1 cellular context compared by ENCODE assay signal in the genomic region with DNA sequence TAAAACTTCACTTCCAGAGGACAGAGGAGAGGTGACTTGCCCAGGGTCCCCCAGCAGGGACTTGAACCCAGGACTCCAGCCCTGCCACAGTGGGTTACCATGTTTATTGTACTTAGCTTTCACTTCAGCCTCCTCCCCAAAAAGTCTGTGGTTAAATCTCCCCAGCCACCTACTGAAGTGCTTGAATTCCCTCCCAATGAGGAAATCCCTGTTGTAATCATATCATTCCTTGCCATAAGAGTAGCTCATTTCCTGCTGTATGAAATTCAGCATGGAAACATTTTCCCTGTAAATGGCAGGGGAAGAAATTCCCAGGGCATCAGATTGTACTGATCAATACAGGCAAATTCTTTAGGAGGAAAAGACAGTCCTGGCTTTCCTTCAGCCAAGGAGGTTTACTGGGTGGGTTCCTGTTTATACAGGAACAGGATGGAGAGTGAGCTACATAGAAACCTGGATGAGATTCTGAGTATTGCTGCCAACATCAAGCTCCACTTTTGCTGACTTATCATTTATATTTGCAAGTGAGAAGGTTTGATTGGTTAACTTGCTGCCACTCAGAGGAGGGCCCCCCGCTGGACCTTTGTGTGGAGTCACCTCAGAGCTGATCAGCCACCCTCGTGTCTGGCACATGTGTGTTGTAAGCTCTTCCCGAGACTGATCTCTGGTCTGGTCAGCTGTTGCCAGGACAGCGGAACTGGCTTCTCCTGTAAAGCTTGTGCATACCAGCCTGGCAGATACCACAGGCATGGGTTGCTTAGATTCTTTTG.
A peak's percentile ranks its signal among the peaks of the same experiment; 100 is the strongest.
TF ChIP-seq lines count a peak whose summit lies in the region.

No MANE protein-coding gene starts in this region.

TF ChIP-seq in HepG2, 621 proteins besides CTCF, POLR2A, EP300 and RAD21 (continued from another document and continues in another):
- TF ChIP-seq SRF (IDR thresholded peaks at IDR 0.05; ENCODE audit: low read depth, low read length) (no peak), KDM5A (IDR thresholded peaks at IDR 0.05; ENCODE audit: borderline replicate concordance, low read length) (no peak), ZNF331 (CRISPR knock-in tag; IDR thresholded peaks at IDR 0.05) (0 out of 2 replicates have a peak, but pooled peaks have one; percentile 39), KLF16 (CRISPR knock-in tag; IDR thresholded peaks at IDR 0.05) (peak in 1 of 2 experiments; percentile 61; a peak in 1 of 4 replicates), ZNF775 (CRISPR knock-in tag; IDR thresholded peaks at IDR 0.05; ENCODE audit: borderline replicate concordance) (no peak), FOXK1 (CRISPR knock-in tag; IDR thresholded peaks at IDR 0.05; ENCODE audit: borderline replicate concordance, low read depth) (no peak), GLI4 (CRISPR knock-in tag; IDR thresholded peaks at IDR 0.05; ENCODE audit: borderline replicate concordance) (no peak), PPARG (CRISPR knock-in tag; conservative IDR thresholded peaks at IDR 0.05) (0 out of 2 replicates have a peak, but pooled peaks have one; percentile 40), HNRNPK (IDR thresholded peaks at IDR 0.05; ENCODE audit: low read depth, low read length, poor library complexity, severe bottlenecking) (no peak), BORCS8-MEF2B (CRISPR knock-in tag; IDR thresholded peaks at IDR 0.05) (peak; percentile 59; the same call in 1 of the 2 replicates), TCF12 (IDR thresholded peaks at IDR 0.05) (no peak), TCF12 (CRISPR knock-in tag; IDR thresholded peaks at IDR 0.05) (no peak), TBP (CRISPR knock-in tag; IDR thresholded peaks at IDR 0.05) (no peak), SOX6 (IDR thresholded peaks at IDR 0.05) (no peak), SOX6 (CRISPR knock-in tag; IDR thresholded peaks at IDR 0.05) (no peak), ZNF12 (CRISPR knock-in tag; IDR thresholded peaks at IDR 0.05) (peak; percentile 60; the same call in 1 of the 2 replicates), ZFP36L2 (CRISPR knock-in tag; IDR thresholded peaks at IDR 0.05) (no peak), RFXAP (CRISPR knock-in tag; IDR thresholded peaks at IDR 0.05; ENCODE audit: borderline replicate concordance) (peak; percentile 94), ZNF501 (CRISPR knock-in tag; IDR thresholded peaks at IDR 0.05) (no peak), KLF6 (CRISPR knock-in tag; IDR thresholded peaks at IDR 0.05) (peak; percentile 82; the same call in 1 of the 2 replicates), JARID2 (CRISPR knock-in tag; IDR thresholded peaks at IDR 0.05; ENCODE audit: insufficient replicate concordance) (no peak), ZNF510 (CRISPR knock-in tag; IDR thresholded peaks at IDR 0.05; ENCODE audit: low read depth) (no peak), TAF1 (CRISPR knock-in tag; IDR thresholded peaks at IDR 0.05) (no peak)
- TF ChIP-seq, protein P1, sequence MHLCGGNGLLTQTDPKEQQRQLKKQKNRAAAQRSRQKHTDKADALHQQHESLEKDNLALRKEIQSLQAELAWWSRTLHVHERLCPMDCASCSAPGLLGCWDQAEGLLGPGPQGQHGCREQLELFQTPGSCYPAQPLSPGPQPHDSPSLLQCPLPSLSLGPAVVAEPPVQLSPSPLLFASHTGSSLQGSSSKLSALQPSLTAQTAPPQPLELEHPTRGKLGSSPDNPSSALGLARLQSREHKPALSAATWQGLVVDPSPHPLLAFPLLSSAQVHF (CRISPR knock-in tag; IDR thresholded peaks at IDR 0.05) = no peak
- TF ChIP-seq, protein P2, sequence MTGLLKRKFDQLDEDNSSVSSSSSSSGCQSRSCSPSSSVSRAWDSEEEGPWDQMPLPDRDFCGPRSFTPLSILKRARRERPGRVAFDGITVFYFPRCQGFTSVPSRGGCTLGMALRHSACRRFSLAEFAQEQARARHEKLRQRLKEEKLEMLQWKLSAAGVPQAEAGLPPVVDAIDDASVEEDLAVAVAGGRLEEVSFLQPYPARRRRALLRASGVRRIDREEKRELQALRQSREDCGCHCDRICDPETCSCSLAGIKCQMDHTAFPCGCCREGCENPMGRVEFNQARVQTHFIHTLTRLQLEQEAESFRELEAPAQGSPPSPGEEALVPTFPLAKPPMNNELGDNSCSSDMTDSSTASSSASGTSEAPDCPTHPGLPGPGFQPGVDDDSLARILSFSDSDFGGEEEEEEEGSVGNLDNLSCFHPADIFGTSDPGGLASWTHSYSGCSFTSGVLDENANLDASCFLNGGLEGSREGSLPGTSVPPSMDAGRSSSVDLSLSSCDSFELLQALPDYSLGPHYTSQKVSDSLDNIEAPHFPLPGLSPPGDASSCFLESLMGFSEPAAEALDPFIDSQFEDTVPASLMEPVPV (CRISPR knock-in tag; IDR thresholded peaks at IDR 0.05) = no peak
- TF ChIP-seq, protein P3, sequence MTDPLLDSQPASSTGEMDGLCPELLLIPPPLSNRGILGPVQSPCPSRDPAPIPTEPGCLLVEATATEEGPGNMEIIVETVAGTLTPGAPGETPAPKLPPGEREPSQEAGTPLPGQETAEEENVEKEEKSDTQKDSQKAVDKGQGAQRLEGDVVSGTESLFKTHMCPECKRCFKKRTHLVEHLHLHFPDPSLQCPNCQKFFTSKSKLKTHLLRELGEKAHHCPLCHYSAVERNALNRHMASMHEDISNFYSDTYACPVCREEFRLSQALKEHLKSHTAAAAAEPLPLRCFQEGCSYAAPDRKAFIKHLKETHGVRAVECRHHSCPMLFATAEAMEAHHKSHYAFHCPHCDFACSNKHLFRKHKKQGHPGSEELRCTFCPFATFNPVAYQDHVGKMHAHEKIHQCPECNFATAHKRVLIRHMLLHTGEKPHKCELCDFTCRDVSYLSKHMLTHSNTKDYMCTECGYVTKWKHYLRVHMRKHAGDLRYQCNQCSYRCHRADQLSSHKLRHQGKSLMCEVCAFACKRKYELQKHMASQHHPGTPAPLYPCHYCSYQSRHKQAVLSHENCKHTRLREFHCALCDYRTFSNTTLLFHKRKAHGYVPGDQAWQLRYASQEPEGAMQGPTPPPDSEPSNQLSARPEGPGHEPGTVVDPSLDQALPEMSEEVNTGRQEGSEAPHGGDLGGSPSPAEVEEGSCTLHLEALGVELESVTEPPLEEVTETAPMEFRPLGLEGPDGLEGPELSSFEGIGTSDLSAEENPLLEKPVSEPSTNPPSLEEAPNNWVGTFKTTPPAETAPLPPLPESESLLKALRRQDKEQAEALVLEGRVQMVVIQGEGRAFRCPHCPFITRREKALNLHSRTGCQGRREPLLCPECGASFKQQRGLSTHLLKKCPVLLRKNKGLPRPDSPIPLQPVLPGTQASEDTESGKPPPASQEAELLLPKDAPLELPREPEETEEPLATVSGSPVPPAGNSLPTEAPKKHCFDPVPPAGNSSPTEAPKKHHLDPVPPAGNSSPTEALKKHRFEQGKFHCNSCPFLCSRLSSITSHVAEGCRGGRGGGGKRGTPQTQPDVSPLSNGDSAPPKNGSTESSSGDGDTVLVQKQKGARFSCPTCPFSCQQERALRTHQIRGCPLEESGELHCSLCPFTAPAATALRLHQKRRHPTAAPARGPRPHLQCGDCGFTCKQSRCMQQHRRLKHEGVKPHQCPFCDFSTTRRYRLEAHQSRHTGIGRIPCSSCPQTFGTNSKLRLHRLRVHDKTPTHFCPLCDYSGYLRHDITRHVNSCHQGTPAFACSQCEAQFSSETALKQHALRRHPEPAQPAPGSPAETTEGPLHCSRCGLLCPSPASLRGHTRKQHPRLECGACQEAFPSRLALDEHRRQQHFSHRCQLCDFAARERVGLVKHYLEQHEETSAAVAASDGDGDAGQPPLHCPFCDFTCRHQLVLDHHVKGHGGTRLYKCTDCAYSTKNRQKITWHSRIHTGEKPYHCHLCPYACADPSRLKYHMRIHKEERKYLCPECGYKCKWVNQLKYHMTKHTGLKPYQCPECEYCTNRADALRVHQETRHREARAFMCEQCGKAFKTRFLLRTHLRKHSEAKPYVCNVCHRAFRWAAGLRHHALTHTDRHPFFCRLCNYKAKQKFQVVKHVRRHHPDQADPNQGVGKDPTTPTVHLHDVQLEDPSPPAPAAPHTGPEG (CRISPR knock-in tag; IDR thresholded peaks at IDR 0.05) = no peak
- TF ChIP-seq, protein P4, sequence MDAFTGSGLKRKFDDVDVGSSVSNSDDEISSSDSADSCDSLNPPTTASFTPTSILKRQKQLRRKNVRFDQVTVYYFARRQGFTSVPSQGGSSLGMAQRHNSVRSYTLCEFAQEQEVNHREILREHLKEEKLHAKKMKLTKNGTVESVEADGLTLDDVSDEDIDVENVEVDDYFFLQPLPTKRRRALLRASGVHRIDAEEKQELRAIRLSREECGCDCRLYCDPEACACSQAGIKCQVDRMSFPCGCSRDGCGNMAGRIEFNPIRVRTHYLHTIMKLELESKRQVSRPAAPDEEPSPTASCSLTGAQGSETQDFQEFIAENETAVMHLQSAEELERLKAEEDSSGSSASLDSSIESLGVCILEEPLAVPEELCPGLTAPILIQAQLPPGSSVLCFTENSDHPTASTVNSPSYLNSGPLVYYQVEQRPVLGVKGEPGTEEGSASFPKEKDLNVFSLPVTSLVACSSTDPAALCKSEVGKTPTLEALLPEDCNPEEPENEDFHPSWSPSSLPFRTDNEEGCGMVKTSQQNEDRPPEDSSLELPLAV (CRISPR knock-in tag; conservative IDR thresholded peaks at IDR 0.05; ENCODE audit: low read depth) = no peak
- TF ChIP-seq, protein P5, sequence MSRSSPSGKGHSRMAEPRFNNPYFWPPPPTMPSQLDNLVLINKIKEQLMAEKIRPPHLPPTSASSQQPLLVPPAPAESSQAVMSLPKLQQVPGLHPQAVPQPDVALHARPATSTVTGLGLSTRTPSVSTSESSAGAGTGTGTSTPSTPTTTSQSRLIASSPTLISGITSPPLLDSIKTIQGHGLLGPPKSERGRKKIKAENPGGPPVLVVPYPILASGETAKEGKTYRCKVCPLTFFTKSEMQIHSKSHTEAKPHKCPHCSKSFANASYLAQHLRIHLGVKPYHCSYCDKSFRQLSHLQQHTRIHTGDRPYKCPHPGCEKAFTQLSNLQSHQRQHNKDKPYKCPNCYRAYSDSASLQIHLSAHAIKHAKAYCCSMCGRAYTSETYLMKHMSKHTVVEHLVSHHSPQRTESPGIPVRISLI (CRISPR knock-in tag; IDR thresholded peaks at IDR 0.05; ENCODE audit: borderline replicate concordance) = no peak
- TF ChIP-seq, protein P6, sequence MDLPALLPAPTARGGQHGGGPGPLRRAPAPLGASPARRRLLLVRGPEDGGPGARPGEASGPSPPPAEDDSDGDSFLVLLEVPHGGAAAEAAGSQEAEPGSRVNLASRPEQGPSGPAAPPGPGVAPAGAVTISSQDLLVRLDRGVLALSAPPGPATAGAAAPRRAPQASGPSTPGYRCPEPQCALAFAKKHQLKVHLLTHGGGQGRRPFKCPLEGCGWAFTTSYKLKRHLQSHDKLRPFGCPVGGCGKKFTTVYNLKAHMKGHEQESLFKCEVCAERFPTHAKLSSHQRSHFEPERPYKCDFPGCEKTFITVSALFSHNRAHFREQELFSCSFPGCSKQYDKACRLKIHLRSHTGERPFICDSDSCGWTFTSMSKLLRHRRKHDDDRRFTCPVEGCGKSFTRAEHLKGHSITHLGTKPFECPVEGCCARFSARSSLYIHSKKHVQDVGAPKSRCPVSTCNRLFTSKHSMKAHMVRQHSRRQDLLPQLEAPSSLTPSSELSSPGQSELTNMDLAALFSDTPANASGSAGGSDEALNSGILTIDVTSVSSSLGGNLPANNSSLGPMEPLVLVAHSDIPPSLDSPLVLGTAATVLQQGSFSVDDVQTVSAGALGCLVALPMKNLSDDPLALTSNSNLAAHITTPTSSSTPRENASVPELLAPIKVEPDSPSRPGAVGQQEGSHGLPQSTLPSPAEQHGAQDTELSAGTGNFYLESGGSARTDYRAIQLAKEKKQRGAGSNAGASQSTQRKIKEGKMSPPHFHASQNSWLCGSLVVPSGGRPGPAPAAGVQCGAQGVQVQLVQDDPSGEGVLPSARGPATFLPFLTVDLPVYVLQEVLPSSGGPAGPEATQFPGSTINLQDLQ (CRISPR knock-in tag; IDR thresholded peaks at IDR 0.05) = no peak
- TF ChIP-seq, protein P7, sequence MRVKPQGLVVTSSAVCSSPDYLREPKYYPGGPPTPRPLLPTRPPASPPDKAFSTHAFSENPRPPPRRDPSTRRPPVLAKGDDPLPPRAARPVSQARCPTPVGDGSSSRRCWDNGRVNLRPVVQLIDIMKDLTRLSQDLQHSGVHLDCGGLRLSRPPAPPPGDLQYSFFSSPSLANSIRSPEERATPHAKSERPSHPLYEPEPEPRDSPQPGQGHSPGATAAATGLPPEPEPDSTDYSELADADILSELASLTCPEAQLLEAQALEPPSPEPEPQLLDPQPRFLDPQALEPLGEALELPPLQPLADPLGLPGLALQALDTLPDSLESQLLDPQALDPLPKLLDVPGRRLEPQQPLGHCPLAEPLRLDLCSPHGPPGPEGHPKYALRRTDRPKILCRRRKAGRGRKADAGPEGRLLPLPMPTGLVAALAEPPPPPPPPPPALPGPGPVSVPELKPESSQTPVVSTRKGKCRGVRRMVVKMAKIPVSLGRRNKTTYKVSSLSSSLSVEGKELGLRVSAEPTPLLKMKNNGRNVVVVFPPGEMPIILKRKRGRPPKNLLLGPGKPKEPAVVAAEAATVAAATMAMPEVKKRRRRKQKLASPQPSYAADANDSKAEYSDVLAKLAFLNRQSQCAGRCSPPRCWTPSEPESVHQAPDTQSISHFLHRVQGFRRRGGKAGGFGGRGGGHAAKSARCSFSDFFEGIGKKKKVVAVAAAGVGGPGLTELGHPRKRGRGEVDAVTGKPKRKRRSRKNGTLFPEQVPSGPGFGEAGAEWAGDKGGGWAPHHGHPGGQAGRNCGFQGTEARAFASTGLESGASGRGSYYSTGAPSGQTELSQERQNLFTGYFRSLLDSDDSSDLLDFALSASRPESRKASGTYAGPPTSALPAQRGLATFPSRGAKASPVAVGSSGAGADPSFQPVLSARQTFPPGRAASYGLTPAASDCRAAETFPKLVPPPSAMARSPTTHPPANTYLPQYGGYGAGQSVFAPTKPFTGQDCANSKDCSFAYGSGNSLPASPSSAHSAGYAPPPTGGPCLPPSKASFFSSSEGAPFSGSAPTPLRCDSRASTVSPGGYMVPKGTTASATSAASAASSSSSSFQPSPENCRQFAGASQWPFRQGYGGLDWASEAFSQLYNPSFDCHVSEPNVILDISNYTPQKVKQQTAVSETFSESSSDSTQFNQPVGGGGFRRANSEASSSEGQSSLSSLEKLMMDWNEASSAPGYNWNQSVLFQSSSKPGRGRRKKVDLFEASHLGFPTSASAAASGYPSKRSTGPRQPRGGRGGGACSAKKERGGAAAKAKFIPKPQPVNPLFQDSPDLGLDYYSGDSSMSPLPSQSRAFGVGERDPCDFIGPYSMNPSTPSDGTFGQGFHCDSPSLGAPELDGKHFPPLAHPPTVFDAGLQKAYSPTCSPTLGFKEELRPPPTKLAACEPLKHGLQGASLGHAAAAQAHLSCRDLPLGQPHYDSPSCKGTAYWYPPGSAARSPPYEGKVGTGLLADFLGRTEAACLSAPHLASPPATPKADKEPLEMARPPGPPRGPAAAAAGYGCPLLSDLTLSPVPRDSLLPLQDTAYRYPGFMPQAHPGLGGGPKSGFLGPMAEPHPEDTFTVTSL (CRISPR knock-in tag; IDR thresholded peaks at IDR 0.05; ENCODE audit: borderline replicate concordance) = peak; percentile 40; the same call in 1 of the 2 replicates
- TF ChIP-seq, protein P8, sequence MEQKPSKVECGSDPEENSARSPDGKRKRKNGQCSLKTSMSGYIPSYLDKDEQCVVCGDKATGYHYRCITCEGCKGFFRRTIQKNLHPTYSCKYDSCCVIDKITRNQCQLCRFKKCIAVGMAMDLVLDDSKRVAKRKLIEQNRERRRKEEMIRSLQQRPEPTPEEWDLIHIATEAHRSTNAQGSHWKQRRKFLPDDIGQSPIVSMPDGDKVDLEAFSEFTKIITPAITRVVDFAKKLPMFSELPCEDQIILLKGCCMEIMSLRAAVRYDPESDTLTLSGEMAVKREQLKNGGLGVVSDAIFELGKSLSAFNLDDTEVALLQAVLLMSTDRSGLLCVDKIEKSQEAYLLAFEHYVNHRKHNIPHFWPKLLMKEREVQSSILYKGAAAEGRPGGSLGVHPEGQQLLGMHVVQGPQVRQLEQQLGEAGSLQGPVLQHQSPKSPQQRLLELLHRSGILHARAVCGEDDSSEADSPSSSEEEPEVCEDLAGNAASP (CRISPR knock-in tag; IDR thresholded peaks at IDR 0.05; ENCODE audit: borderline replicate concordance) = peak; percentile 58; the same call in 1 of the 2 replicates
